Comparison of ENCODE assay signal across 8 cellular contexts in the genomic region with DNA sequence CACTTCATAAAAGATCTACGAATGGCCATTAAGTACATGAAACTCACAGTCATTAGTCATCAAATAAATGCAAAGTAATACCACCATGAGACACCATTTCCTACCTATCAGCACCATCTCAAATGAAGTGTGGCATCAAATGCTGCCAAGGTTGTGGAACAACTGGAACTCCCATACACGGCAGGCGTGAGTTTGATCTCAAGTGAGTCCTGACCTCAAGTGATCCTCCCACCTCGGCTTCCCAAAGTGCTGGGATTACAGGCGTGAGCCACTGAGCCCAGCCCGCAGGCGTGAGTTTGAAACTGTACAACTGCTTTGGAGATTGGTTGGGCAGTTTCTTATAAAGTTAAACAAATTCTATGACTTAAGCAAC. TPM values are rescaled to one million over a fixed set of nuclear protein-coding genes. Genes with fewer than 3 reads are reported as not detected.
A peak's percentile ranks its signal among the peaks of the same experiment; 100 is the strongest.
DNase-seq lines count a peak whose midpoint lies in the region; ATAC-seq and TF ChIP-seq lines count a peak whose summit lies in the region.

No MANE protein-coding gene starts in this region.

- CTCF ChIA-PET in OCI-LY7 (lab: Charles Lee; ENCODE audit: unreplicated experiment), result interaction anchor here (1.0 to 2.1 kb wide), 6 partner anchors 22 to 359 kb away, joined by 3 to 10 read pairs (median 6); no protein-coding TSS in a partner anchor

- BruUV-seq in OCI-LY7 (replicated peaks; lab: Mats Ljungman, UMichigan), result TSS peak; percentile 95

- no peaks in the 10 kb centered on the region for H3K27me3 ChIP-seq in ascending aorta

- POLR2A ChIA-PET in OCI-LY7 (lab: Charles Lee), result interaction anchor here (0.8 to 5.6 kb wide), 11 partner anchors 11 to 365 kb away, joined by 3 to 61 read pairs (median 6); a partner anchor contains a TSS

- no peak for ATAC-seq in HG03565 (IDR thresholded peaks at IDR 0.05; ENCODE audit: unreplicated experiment)

- H3K4me2 ChIP-seq in OCI-LY7 (ENCODE audit: low read length), result peak overlapping the region; percentile 81

- H2AFZ ChIP-seq in OCI-LY7 (ENCODE audit: low read length), result peak overlapping the region; percentile 75; the same call in 1 of the 2 replicates

- H3K4me3 ChIP-seq in OCI-LY7 (ENCODE audit: low read depth, low read length, poor library complexity, severe bottlenecking) (peak overlapping the region; percentile 65), ascending aorta (peak overlapping the region; percentile 54 to 68)

- DNase-seq in CD1c-positive myeloid dendritic cell (ENCODE audit: extremely low spot score) (peak; percentile 16), H4 (ENCODE audit: low spot score) (peak; percentile 25), OCI-LY7 (ENCODE audit: low spot score) (no peak), ascending aorta (ENCODE audit: low spot score in 2 of 2) (no peak), kidney tubule cell (ENCODE audit: low spot score) (peak; percentile 58), NCI-H2171 (lab: John Stamatoyannopoulos, UW) (no peak)
- peak; percentile 6 for DNase-seq in stimulated activated CD8-positive, alpha-beta memory T cell treated with anti-CD3 and anti-CD28 coated beads, Interleukin-7, amount 100 ng/mL, for 24 hours (ENCODE audit: low read depth)

- H3K9me2 ChIP-seq in OCI-LY7 (ENCODE audit: insufficient read depth, low read length), result no peaks in the 10 kb centered on the region

- TF ChIP-seq CTCF in OCI-LY7 (conservative IDR thresholded peaks at IDR 0.05; ENCODE audit: low read length) (no peak), ascending aorta (IDR thresholded peaks at IDR 0.05) (no peak)

- intact Hi-C loops in OCI-LY7 (cut with micrococcal nuclease; ENCODE audit: unreplicated experiment) (loop anchor here (5.0 to 10.0 kb wide), 2 partner anchors 216 to 339 kb away; no protein-coding TSS in a partner anchor), ascending aorta (cut with DNase I) (loop anchor here (1.0 to 10.0 kb wide), 3 partner anchors 29 to 586 kb away; a partner anchor contains a TSS)

- H3K36me3 ChIP-seq in OCI-LY7 (ENCODE audit: insufficient read depth, low read length), result no peaks in the 10 kb centered on the region
- H3K36me3 ChIP-seq in ascending aorta, result no peaks in the 10 kb centered on the region

- H3K9me3 ChIP-seq in OCI-LY7 (ENCODE audit: low read length) (no peaks in the 10 kb centered on the region), ascending aorta (no peaks in the 10 kb centered on the region)

- H3K27ac ChIP-seq in OCI-LY7 (ENCODE audit: low read depth, low read length, poor library complexity, severe bottlenecking), result peak overlapping the region; percentile 83
- peak overlapping the region in 1 of 2 donors; percentile 71 for H3K27ac ChIP-seq in ascending aorta

- H3K79me2 ChIP-seq in OCI-LY7 (ENCODE audit: insufficient read depth, low read depth, low read length), result no peaks in the 10 kb centered on the region

- peaks cover 24% of the 10 kb centered on the region for H3K4me1 ChIP-seq in OCI-LY7 (ENCODE audit: insufficient read depth, low read length, poor library complexity, severe bottlenecking)
- peaks cover 0 to 7% of the 10 kb centered on the region in 2 donors for H3K4me1 ChIP-seq in ascending aorta

- H4K20me1 ChIP-seq in OCI-LY7 (ENCODE audit: insufficient read depth, low read length), result no peaks in the 10 kb centered on the region

RNA-seq across cellular contexts. Expression of a gene that starts 28.8 kb away (rescaled TPM):
- 6.0 and 9.4 TPM in 2 replicates for total RNA-seq in H4 (2014; rRNA removed; shearing (Covaris generic))
- total RNA-seq in OCI-LY7 (2014; rRNA removed; shearing (Covaris generic)), result 0.18 and 1.1 TPM in 2 replicates
- total RNA-seq in OCI-LY7 (2022) (0.74 and 1.3 TPM in 2 replicates), ascending aorta (15.8 TPM)

RNA-seq across cellular contexts. Expression of a gene that starts 31.2 kb away (rescaled TPM):
- 3.1 and 3.7 TPM in 2 replicates for total RNA-seq in H4 (2014; rRNA removed; shearing (Covaris generic))
- total RNA-seq in OCI-LY7 (2014; rRNA removed; shearing (Covaris generic)), result 165 and 195 TPM in 2 replicates
- total RNA-seq in OCI-LY7 (2022) (231 and 232 TPM in 2 replicates), ascending aorta (11.0 TPM)

Comparison
In these comparisons a context has a peak if more than half of its experiments do, and no peak if none do; other contexts are left out.
1. DNase-seq: peak in CD1c-positive myeloid dendritic cell (single experiment), H4 (single experiment), kidney tubule cell (single experiment) and stimulated activated CD8-positive, alpha-beta memory T cell treated with anti-CD3 and anti-CD28 coated beads, Interleukin-7, amount 100 ng/mL, for 24 hours (single experiment); none in OCI-LY7 (single experiment), ascending aorta (0 of 2) and NCI-H2171 (single experiment).
2. RNA of a gene that starts 31.2 kb away (total RNA-seq): 165 to 232 TPM in OCI-LY7; 11.0 TPM in ascending aorta (single experiment) and 3.1 to 3.7 TPM in H4; every median in the first group is over 10 times any median in the second.